1 cellular context compared by ENCODE assay signal in the genomic region with DNA sequence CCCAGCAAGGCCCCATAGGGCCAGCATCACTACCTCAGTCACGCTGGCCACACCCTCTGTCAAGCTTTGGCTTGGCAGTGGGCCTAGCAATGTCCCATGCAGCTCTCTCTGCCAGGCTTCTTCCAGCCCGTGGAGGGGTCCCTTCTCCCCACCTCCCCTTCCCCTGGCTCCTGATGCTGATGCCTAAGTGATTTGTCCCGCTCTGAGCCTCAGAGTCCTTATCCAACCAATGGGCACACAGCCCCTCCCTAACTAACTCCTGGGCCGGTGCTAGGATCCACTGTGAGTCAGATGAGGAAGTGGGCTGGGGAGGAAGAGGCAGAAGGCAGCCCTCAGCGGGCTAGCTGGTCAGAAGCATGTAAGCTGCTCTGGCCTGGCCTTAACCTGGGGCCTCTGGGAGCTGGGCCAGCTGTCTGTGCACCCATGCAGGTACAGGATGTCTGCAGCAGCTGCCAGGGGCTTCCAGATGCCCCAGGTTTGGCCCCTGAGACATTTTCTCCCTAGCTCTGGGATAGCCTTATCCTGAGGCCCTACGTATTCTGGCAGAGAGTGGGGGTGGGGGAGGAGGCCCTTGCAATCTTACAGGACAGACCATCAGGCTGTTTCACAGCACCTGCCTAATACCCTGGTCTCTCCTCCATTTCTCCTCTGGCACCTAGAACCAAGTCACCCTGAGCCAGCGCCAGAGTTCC.
TF ChIP-seq lines count a peak whose summit lies in the region.

No MANE protein-coding gene starts in this region.

TF ChIP-seq in HEK293, 187 proteins besides CTCF, POLR2A, EP300 and RAD21 (continued from another document):
- TF ChIP-seq ZNF292 (tag by site-specific recombination; IDR thresholded peaks at IDR 0.05; ENCODE audit: borderline replicate concordance, low read depth) (no peak), ZNF19 (tag by site-specific recombination; IDR thresholded peaks at IDR 0.05; ENCODE audit: low read depth) (no peak), PBX3 (CRISPR knock-in tag; IDR thresholded peaks at IDR 0.05) (no peak), ZNF169 (tag by site-specific recombination; IDR thresholded peaks at IDR 0.05) (no peak), ZNF37A (tag by site-specific recombination; IDR thresholded peaks at IDR 0.05) (no peak), ZNF146 (tag by site-specific recombination; IDR thresholded peaks at IDR 0.05) (no peak), KLF1 (tag by site-specific recombination; IDR thresholded peaks at IDR 0.05) (peak; percentile 60), ZEB2 (tag by site-specific recombination; IDR thresholded peaks at IDR 0.05) (no peak), ZNF155 (tag by site-specific recombination; IDR thresholded peaks at IDR 0.05) (no peak), ZNF266 (tag by site-specific recombination; IDR thresholded peaks at IDR 0.05; ENCODE audit: low read depth) (no peak), ZNF501 (tag by site-specific recombination; IDR thresholded peaks at IDR 0.05) (no peak), SP7 (tag by site-specific recombination; IDR thresholded peaks at IDR 0.05) (no peak), ATF2 (tag by site-specific recombination; IDR thresholded peaks at IDR 0.05; ENCODE audit: low read depth) (no peak), ZNF16 (tag by site-specific recombination; IDR thresholded peaks at IDR 0.05; ENCODE audit: low read depth) (no peak), SP3 (tag by site-specific recombination; IDR thresholded peaks at IDR 0.05) (peak; percentile 28; the same call in 1 of the 2 replicates), GLIS1 (tag by site-specific recombination; IDR thresholded peaks at IDR 0.05) (peak; percentile 68), GLI2 (tag by site-specific recombination; IDR thresholded peaks at IDR 0.05; ENCODE audit: borderline replicate concordance, low read depth) (no peak), ZNF626 (tag by site-specific recombination; IDR thresholded peaks at IDR 0.05) (no peak), ZBTB10 (tag by site-specific recombination; IDR thresholded peaks at IDR 0.05) (no peak), ZNF654 (tag by site-specific recombination; IDR thresholded peaks at IDR 0.05; ENCODE audit: low read depth) (no peak), IKZF3 (tag by site-specific recombination; IDR thresholded peaks at IDR 0.05) (no peak), ZNF391 (tag by site-specific recombination; IDR thresholded peaks at IDR 0.05; ENCODE audit: borderline replicate concordance, low read depth) (no peak)
- TF ChIP-seq, protein P1, sequence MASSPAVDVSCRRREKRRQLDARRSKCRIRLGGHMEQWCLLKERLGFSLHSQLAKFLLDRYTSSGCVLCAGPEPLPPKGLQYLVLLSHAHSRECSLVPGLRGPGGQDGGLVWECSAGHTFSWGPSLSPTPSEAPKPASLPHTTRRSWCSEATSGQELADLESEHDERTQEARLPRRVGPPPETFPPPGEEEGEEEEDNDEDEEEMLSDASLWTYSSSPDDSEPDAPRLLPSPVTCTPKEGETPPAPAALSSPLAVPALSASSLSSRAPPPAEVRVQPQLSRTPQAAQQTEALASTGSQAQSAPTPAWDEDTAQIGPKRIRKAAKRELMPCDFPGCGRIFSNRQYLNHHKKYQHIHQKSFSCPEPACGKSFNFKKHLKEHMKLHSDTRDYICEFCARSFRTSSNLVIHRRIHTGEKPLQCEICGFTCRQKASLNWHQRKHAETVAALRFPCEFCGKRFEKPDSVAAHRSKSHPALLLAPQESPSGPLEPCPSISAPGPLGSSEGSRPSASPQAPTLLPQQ (tag by site-specific recombination; IDR thresholded peaks at IDR 0.05) = no peak
- TF ChIP-seq, protein P2, sequence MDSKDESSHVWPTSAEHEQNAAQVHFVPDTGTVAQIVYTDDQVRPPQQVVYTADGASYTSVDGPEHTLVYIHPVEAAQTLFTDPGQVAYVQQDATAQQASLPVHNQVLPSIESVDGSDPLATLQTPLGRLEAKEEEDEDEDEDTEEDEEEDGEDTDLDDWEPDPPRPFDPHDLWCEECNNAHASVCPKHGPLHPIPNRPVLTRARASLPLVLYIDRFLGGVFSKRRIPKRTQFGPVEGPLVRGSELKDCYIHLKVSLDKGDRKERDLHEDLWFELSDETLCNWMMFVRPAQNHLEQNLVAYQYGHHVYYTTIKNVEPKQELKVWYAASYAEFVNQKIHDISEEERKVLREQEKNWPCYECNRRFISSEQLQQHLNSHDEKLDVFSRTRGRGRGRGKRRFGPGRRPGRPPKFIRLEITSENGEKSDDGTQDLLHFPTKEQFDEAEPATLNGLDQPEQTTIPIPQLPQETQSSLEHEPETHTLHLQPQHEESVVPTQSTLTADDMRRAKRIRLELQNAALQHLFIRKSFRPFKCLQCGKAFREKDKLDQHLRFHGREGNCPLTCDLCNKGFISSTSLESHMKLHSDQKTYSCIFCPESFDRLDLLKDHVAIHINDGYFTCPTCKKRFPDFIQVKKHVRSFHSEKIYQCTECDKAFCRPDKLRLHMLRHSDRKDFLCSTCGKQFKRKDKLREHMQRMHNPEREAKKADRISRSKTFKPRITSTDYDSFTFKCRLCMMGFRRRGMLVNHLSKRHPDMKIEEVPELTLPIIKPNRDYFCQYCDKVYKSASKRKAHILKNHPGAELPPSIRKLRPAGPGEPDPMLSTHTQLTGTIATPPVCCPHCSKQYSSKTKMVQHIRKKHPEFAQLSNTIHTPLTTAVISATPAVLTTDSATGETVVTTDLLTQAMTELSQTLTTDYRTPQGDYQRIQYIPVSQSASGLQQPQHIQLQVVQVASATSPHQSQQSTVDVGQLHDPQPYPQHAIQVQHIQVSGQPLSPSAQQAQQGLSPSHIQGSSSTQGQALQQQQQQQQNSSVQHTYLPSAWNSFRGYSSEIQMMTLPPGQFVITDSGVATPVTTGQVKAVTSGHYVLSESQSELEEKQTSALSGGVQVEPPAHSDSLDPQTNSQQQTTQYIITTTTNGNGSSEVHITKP (tag by site-specific recombination; IDR thresholded peaks at IDR 0.05) = no peak
- TF ChIP-seq, protein P3, sequence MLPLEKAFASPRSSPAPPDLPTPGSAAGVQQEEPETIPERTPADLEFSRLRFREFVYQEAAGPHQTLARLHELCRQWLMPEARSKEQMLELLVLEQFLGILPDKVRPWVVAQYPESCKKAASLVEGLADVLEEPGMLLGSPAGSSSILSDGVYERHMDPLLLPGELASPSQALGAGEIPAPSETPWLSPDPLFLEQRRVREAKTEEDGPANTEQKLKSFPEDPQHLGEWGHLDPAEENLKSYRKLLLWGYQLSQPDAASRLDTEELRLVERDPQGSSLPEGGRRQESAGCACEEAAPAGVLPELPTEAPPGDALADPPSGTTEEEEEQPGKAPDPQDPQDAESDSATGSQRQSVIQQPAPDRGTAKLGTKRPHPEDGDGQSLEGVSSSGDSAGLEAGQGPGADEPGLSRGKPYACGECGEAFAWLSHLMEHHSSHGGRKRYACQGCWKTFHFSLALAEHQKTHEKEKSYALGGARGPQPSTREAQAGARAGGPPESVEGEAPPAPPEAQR (tag by site-specific recombination; IDR thresholded peaks at IDR 0.05) = no peak
TF ChIP-seq in HEK293: peak in this region for 9.
